ENCODE assay signal across 8 cellular contexts in the genomic region with DNA sequence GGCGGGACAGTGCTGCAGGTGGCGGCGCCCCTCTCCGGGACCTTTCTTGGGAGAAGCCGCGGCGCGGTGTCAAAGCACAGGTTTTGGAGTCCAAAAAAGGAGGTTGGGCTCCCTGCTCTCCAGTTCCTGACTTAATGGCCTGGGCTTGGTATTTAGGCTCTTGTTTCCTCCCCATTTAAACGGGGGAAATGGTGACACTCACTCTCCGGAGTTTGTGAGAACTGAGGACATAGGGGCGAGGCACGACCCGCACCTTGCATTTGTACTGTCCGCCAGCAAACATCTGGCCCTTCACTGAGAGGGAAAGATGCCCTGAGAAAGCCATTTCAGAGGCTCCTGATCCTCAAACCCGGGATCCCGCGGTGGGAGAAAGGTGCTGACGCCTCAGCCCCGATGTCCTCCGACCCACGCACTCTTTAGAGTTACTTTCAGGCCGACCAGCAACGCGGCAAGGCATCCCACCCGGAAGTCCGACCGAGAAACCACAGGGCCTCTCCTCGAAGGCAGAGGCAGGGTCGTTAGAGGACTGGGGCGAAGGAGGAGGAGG. TPM values are rescaled to one million over a fixed set of nuclear protein-coding genes. Genes with fewer than 3 reads are reported as not detected.
A peak's percentile ranks its signal among the peaks of the same experiment; 100 is the strongest.
DNase-seq lines count a peak whose midpoint lies in the region; ATAC-seq and TF ChIP-seq lines count a peak whose summit lies in the region.

No MANE protein-coding gene starts in this region.

- no peak overlapping the region for H3K27ac Mint-ChIP-seq in activated CD8-positive, alpha-beta T cell treated with anti-CD3 and anti-CD28 coated beads for 36 hours
- no peak overlapping the region for H3K27ac Mint-ChIP-seq in CD14-positive monocyte

- intact Hi-C loops in activated CD8-positive, alpha-beta T cell treated with anti-CD3 and anti-CD28 coated beads for 36 hours (cut with micrococcal nuclease), result loop anchor here (10.0 kb wide), 1 partner anchor 247 kb away; a partner anchor contains a TSS
- intact Hi-C loops in head of caudate nucleus (cut with DNase I), result no loop called here
- intact Hi-C loops in CD14-positive monocyte (cut with micrococcal nuclease), result loop anchor here in 1 of 2 donors (1.0 kb wide), 1 partner anchor 13 kb away; no protein-coding TSS in a partner anchor

- peaks cover 15% of the 10 kb centered on the region for H3K36me3 Mint-ChIP-seq in activated CD8-positive, alpha-beta T cell treated with anti-CD3 and anti-CD28 coated beads for 36 hours (ENCODE audit: low read depth)
- peaks cover 0 to 5% of the 10 kb centered on the region in 2 donors for H3K36me3 Mint-ChIP-seq in CD14-positive monocyte

- H3K27me3 Mint-ChIP-seq in activated CD8-positive, alpha-beta T cell treated with anti-CD3 and anti-CD28 coated beads for 36 hours, result no peaks in the 10 kb centered on the region
- H3K27me3 Mint-ChIP-seq in CD14-positive monocyte (ENCODE audit: low read depth in 3 of 3), result no peaks in the 10 kb centered on the region

- no peak for ATAC-seq in activated CD8-positive, alpha-beta T cell treated with anti-CD3 and anti-CD28 coated beads for 36 hours
- ATAC-seq in HG03095 (IDR thresholded peaks at IDR 0.05; ENCODE audit: unreplicated experiment), result no peak

- H3K36me3 ChIP-seq in rectal smooth muscle tissue (ENCODE audit: control insufficient read depth, insufficient read depth, low read length), result no peaks in the 10 kb centered on the region

- H3K9me3 Mint-ChIP-seq in activated CD8-positive, alpha-beta T cell treated with anti-CD3 and anti-CD28 coated beads for 36 hours, result no peaks in the 10 kb centered on the region
- peaks cover 0 to 3% (median 0%) of the 10 kb centered on the region in 7 donors for H3K9me3 Mint-ChIP-seq in CD14-positive monocyte

- CTCF ChIA-PET in activated CD8-positive, alpha-beta T cell treated with anti-CD3 and anti-CD28 coated beads for 36 hours (lab: Charles Lee), result interaction anchor here (1.0 to 3.4 kb wide), 2 partner anchors 54 to 56 kb away, joined by 4 to 33 read pairs; a partner anchor contains a TSS

- POLR2A ChIA-PET in activated CD8-positive, alpha-beta T cell treated with anti-CD3 and anti-CD28 coated beads for 36 hours (lab: Charles Lee), result interaction anchor here (0.8 to 17.2 kb wide), 36 partner anchors 10 to 1462 kb away, joined by 3 to 997 read pairs (median 7); a partner anchor contains a TSS

- peak overlapping the region; percentile 66 for H3K9ac ChIP-seq in rectal smooth muscle tissue (ENCODE audit: low read length)

- no peaks in the 10 kb centered on the region for H3K27me3 ChIP-seq in rectal smooth muscle tissue (ENCODE audit: control insufficient read depth, insufficient read depth, low read length)

- H3K27ac ChIP-seq in rectal smooth muscle tissue (ENCODE audit: low read depth, low read length), result peak overlapping the region; percentile 100

- no peak overlapping the region for H3K4me3 Mint-ChIP-seq in activated CD8-positive, alpha-beta T cell treated with anti-CD3 and anti-CD28 coated beads for 36 hours
- H3K4me3 Mint-ChIP-seq in CD14-positive monocyte, result no peak overlapping the region

- H3K4me3 ChIP-seq in rectal smooth muscle tissue (ENCODE audit: low read length), result peak overlapping the region; percentile 73

- no peak for TF ChIP-seq CTCF in activated CD8-positive, alpha-beta T cell treated with anti-CD3 and anti-CD28 coated beads for 36 hours (IDR thresholded peaks at IDR 0.05)
- TF ChIP-seq CTCF in CD14-positive monocyte (IDR thresholded peaks at IDR 0.05), result no peak

- DNase-seq in activated gamma-delta T cell treated with Interleukin-2 at 50 U/mL for 16 hours (peak; percentile 29), activated gamma-delta T cell (lab: John Stamatoyannopoulos, UW) (no peak), head of caudate nucleus (peak in 25 of 42 donors; percentile 5 to 52 (median 28)), CD14-positive monocyte (ENCODE audit: low spot score) (no peak), COR-L47 (lab: John Stamatoyannopoulos, UW) (no peak)
- DNase-seq in activated CD8-positive, alpha-beta T cell treated with anti-CD3 and anti-CD28 coated beads for 36 hours, result peak; percentile 76

- peaks cover 12% of the 10 kb centered on the region for H3K4me1 ChIP-seq in rectal smooth muscle tissue (ENCODE audit: control insufficient read depth, insufficient read depth, low read length)

- peaks cover 18% of the 10 kb centered on the region for H3K4me1 Mint-ChIP-seq in activated CD8-positive, alpha-beta T cell treated with anti-CD3 and anti-CD28 coated beads for 36 hours (ENCODE audit: low read depth)
- peaks cover 20% of the 10 kb centered on the region for H3K4me1 Mint-ChIP-seq in CD14-positive monocyte

RNA-seq across cellular contexts. Expression of a gene that starts 2.9 kb away (rescaled TPM):
- total RNA-seq in activated CD8-positive, alpha-beta T cell treated with anti-CD3 and anti-CD28 coated beads for 36 hours, result 10 to 100 TPM; 96.5 to 99.3 TPM
- 10 to 100 TPM; 14.2 to 18.4 TPM for polyA plus RNA-seq in CD14-positive monocyte

RNA-seq across cellular contexts. Expression of a gene that starts 9.6 kb away (rescaled TPM):
- not detected for total RNA-seq in activated CD8-positive, alpha-beta T cell treated with anti-CD3 and anti-CD28 coated beads for 36 hours
- polyA plus RNA-seq in CD14-positive monocyte, result under 1 TPM in 1 of 2 donors, not detected in 1; 0.74 TPM

RNA-seq across cellular contexts. Expression of a gene that starts 10.4 kb away (rescaled TPM):
- 10 to 100 TPM; 22.0 to 22.8 TPM for total RNA-seq in activated CD8-positive, alpha-beta T cell treated with anti-CD3 and anti-CD28 coated beads for 36 hours
- 10 to 100 TPM; 38.5 to 39.6 TPM for polyA plus RNA-seq in CD14-positive monocyte

RNA-seq across cellular contexts. Expression of a gene that starts 37.0 kb away (rescaled TPM):
- 10 to 100 TPM; 80.9 to 90.0 TPM for total RNA-seq in activated CD8-positive, alpha-beta T cell treated with anti-CD3 and anti-CD28 coated beads for 36 hours
- polyA plus RNA-seq in CD14-positive monocyte, result 10 to 100 TPM; 50.1 to 70.6 TPM

RNA-seq across cellular contexts. Expression of a gene that starts 38.5 kb away (rescaled TPM):
- total RNA-seq in activated CD8-positive, alpha-beta T cell treated with anti-CD3 and anti-CD28 coated beads for 36 hours, result 100 to 1,000 TPM; 299 to 315 TPM
- polyA plus RNA-seq in CD14-positive monocyte, result 100 to 1,000 TPM; 156 to 189 TPM

Comparison
In these comparisons a context has a peak if more than half of its experiments do, and no peak if none do; other contexts are left out.
1. DNase-seq: peak in activated gamma-delta T cell treated with Interleukin-2 at 50 U/mL for 16 hours (single experiment), activated CD8-positive, alpha-beta T cell treated with anti-CD3 and anti-CD28 coated beads for 36 hours (single experiment) and head of caudate nucleus (25 of 42); none in activated gamma-delta T cell (single experiment), CD14-positive monocyte (single experiment) and COR-L47 (single experiment).